In genomic region chr1:207454046-207454964, GRCh38 we compare ENCODE assay signal across 1 cellular context.
A peak's percentile ranks its signal among the peaks of the same experiment; 100 is the strongest.
TF ChIP-seq lines count a peak whose summit lies in the region.

Gene CR2, plus strand, starts transcription at chr1:207454328. Its CDS starts 91 bp downstream, at chr1:207454419.

TF ChIP-seq in GM23338, 12 proteins besides CTCF, POLR2A, EP300 and RAD21:
- TF ChIP-seq ZNF462 (CRISPR knock-in tag; IDR thresholded peaks at IDR 0.05) (no peak), ZNF331 (CRISPR knock-in tag; IDR thresholded peaks at IDR 0.05; ENCODE audit: low read depth) (no peak), STAT1 (IDR thresholded peaks at IDR 0.05; ENCODE audit: unreplicated experiment) (no peak), EZH2phosphoT487 (IDR thresholded peaks at IDR 0.05; ENCODE audit: unreplicated experiment) (no peak), NANOG (IDR thresholded peaks at IDR 0.05; ENCODE audit: borderline replicate concordance) (no peak), CREB1 (CRISPR knock-in tag; IDR thresholded peaks at IDR 0.05; ENCODE audit: low read depth) (peak; percentile 74), EZH2 (IDR thresholded peaks at IDR 0.05; ENCODE audit: low read depth, unreplicated experiment) (no peak), ZNF114 (CRISPR knock-in tag; IDR thresholded peaks at IDR 0.05) (no peak), JUNB (IDR thresholded peaks at IDR 0.05; ENCODE audit: unreplicated experiment) (no peak), REST (IDR thresholded peaks at IDR 0.05; ENCODE audit: unreplicated experiment) (no peak), ETS1 (IDR thresholded peaks at IDR 0.05) (no peak), POLR2AphosphoS5 (IDR thresholded peaks at IDR 0.05; ENCODE audit: low read depth) (peak; percentile 51)
